Comparison of ENCODE assay signal across 1 cellular context in the genomic region with DNA sequence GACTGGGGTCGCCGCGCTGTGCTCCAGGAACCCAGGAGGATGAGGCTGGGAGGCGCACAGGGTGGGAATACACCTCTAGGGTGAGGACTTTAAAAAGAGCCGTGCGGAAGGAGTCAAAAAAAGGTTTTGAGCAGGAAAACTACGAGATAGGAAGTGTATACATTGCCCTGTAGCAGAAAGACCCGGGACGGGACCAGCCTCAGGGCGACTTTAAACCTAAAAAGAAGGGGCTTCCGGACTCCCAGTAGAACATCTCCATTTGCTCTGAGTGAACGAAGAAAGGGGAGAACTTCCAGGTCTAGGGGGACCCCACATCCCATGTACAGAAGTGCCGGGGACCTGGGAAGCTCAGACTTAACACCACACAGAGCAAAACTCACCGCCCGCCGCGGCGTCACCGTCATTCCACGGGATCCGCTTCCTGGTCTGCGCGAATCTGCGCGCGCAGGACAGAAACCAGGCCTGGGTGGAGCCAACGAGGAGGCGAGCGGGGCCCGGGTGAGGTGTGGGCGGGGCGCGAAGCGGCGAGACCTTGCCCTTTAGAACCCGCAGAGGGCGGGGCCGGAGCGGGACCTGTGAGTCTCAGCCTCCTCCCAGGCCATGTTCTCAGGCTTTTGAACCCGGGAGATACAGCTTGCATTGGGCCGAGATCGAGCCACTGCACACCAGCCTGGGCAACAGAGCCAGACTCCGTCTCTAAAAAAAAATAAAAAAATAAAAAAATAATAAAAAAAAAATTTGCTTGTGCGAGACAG.
A peak's percentile ranks its signal among the peaks of the same experiment; 100 is the strongest.
TF ChIP-seq lines count a peak whose summit lies in the region.

A gene (minus strand): TSS at position 428 of the 755 bp plus-strand sequence. CDS start 3,675 bp downstream, outside the sequence.

TF ChIP-seq in GM12878, 131 proteins besides CTCF, POLR2A, EP300 and RAD21 (continued from another document):
- TF ChIP-seq, protein P1, sequence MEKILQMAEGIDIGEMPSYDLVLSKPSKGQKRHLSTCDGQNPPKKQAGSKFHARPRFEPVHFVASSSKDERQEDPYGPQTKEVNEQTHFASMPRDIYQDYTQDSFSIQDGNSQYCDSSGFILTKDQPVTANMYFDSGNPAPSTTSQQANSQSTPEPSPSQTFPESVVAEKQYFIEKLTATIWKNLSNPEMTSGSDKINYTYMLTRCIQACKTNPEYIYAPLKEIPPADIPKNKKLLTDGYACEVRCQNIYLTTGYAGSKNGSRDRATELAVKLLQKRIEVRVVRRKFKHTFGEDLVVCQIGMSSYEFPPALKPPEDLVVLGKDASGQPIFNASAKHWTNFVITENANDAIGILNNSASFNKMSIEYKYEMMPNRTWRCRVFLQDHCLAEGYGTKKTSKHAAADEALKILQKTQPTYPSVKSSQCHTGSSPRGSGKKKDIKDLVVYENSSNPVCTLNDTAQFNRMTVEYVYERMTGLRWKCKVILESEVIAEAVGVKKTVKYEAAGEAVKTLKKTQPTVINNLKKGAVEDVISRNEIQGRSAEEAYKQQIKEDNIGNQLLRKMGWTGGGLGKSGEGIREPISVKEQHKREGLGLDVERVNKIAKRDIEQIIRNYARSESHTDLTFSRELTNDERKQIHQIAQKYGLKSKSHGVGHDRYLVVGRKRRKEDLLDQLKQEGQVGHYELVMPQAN (conservative IDR thresholded peaks at IDR 0.05) = 0 out of 2 replicates have a peak, but pooled peaks have one; percentile 35
- TF ChIP-seq TAF1 (IDR thresholded peaks at IDR 0.05; ENCODE audit: borderline replicate concordance, low read depth, low read length) (0 out of 2 replicates have a peak, but pooled peaks have one; percentile 33), MXI1 (IDR thresholded peaks at IDR 0.05; ENCODE audit: low read depth, low read length) (peak; percentile 30; the same call in 1 of the 2 replicates), NRF1 (conservative IDR thresholded peaks at IDR 0.05; ENCODE audit: low read depth, low read length) (0 out of 2 replicates have a peak, but pooled peaks have one; percentile 31), IKZF1 (conservative IDR thresholded peaks at IDR 0.05) (0 out of 2 replicates have a peak, but pooled peaks have one; percentile 35), PML (IDR thresholded peaks at IDR 0.05; ENCODE audit: low read length) (0 out of 2 replicates have a peak, but pooled peaks have one; percentile 9), IKZF2 (IDR thresholded peaks at IDR 0.05) (0 out of 4 replicates have a peak, but pooled peaks of 1 of the 2 experiments have one; percentile 22)
